27 cellular contexts compared by ENCODE assay signal in genomic region chr10:10482613-10483012, GRCh38.
"Had no signal": no experiment of that assay in that cellular context is flagged by ENCODE, and none has a peak within 500 bp of the region (broad histone marks: within the 10 kb centered on the region; RNA-seq: fewer than 3 reads in every experiment).

No MANE protein-coding gene starts in this region.

- H3K9me3 Mint-ChIP-seq: activated naive CD8-positive, alpha-beta T cell treated with anti-CD3 and anti-CD28 coated beads for 36 hours; activated T-cell treated with anti-CD3 and anti-CD28 coated beads, Interleukin-2, amount 50 U/mL, for 4 hours; activated T-helper 2 cell treated with anti-CD3 and anti-CD28 coated beads, Interferon-gamma antibody, Interleukin-2, Interleukin-4, amounts not matched to agents 10 μg/mL and 5 μg/mL and 100 μg/mL, durations not matched to agents 14 hours and 24 hours and 36 hours; central memory CD8-positive, alpha-beta T cell; natural killer cell; stimulated activated naive CD8-positive, alpha-beta T cell treated with anti-CD3 and anti-CD28 coated beads, Interleukin-15, amount 100 ng/mL, for 72 hours had no signal

- H3K4me3 Mint-ChIP-seq: activated CD4-positive, alpha-beta T cell treated with anti-CD3 and anti-CD28 coated beads for 36 hours; activated naive CD8-positive, alpha-beta T cell treated with anti-CD3 and anti-CD28 coated beads for 36 hours; activated T-cell treated with anti-CD3 and anti-CD28 coated beads, Interleukin-2, amount 50 U/mL, for 4 hours; central memory CD8-positive, alpha-beta T cell; effector memory CD8-positive, alpha-beta T cell; natural killer cell; stimulated activated naive CD8-positive, alpha-beta T cell treated with anti-CD3 and anti-CD28 coated beads, Interleukin-15, amount 100 ng/mL, for 72 hours had no signal

- H3K4me1 ChIP-seq: esophagus squamous epithelium, gastrocnemius medialis, lower lobe of right lung, psoas muscle, right atrium auricular region had no signal

- H3K4me3 ChIP-seq: dorsolateral prefrontal cortex, esophagus squamous epithelium, gastrocnemius medialis, lower lobe of right lung, psoas muscle, right atrium auricular region, tibial artery had no signal

- H3K36me3 Mint-ChIP-seq: activated naive CD8-positive, alpha-beta T cell treated with anti-CD3 and anti-CD28 coated beads for 36 hours; natural killer cell had no signal

- FAIRE-seq: astrocyte, colon, TTC549, urothelium cell line had no signal

- DNase-seq: activated CD4-positive, alpha-beta T cell treated with anti-CD3 and anti-CD28 coated beads for 36 hours; activated CD4-positive, alpha-beta T cell treated with anti-CD3 and anti-CD28 coated beads, Interleukin-2, amount 50 U/mL, for 4 hours; activated CD8-positive, alpha-beta memory T cell treated with anti-CD3 and anti-CD28 coated beads for 24 hours; activated CD8-positive, alpha-beta memory T cell treated with anti-CD3 and anti-CD28 coated beads, Interleukin-2, amount 50 U/mL, for 4 hours; activated naive CD4-positive, alpha-beta T cell treated with Interleukin-2 at 50 U/mL for 16 hours; activated naive CD8-positive, alpha-beta T cell treated with anti-CD3 and anti-CD28 coated beads for 36 hours; activated T-cell treated with anti-CD3 and anti-CD28 coated beads, Interleukin-2, amount 50 U/mL, for 4 hours; dorsolateral prefrontal cortex; effector memory CD8-positive, alpha-beta T cell; esophagus squamous epithelium; gastrocnemius medialis; islet precursor cell; left cardiac atrium; lower lobe of right lung; natural killer cell; psoas muscle; stimulated activated CD4-positive, alpha-beta T cell treated with anti-CD3 and anti-CD28 coated beads, Interleukin-1b, Interleukin-23, amount 100 ng/mL, for 48 hours; stimulated activated naive CD8-positive, alpha-beta T cell treated with anti-CD3 and anti-CD28 coated beads, Interleukin-15, amount 100 ng/mL, for 72 hours; T-helper 1 cell; tibial artery had no signal

- H3K27ac Mint-ChIP-seq: activated CD4-positive, alpha-beta T cell treated with anti-CD3 and anti-CD28 coated beads for 36 hours; activated naive CD8-positive, alpha-beta T cell treated with anti-CD3 and anti-CD28 coated beads for 36 hours; activated T-helper 2 cell treated with anti-CD3 and anti-CD28 coated beads, Interferon-gamma antibody, Interleukin-2, Interleukin-4, amounts not matched to agents 10 μg/mL and 5 μg/mL and 100 μg/mL, durations not matched to agents 14 hours and 24 hours and 36 hours; effector memory CD8-positive, alpha-beta T cell; natural killer cell; stimulated activated naive CD8-positive, alpha-beta T cell treated with anti-CD3 and anti-CD28 coated beads, Interleukin-15, amount 100 ng/mL, for 72 hours had no signal

- H3K27ac ChIP-seq: dorsolateral prefrontal cortex, esophagus squamous epithelium, gastrocnemius medialis, lower lobe of right lung, psoas muscle, right atrium auricular region, tibial artery had no signal

- H3K27me3 ChIP-seq: esophagus squamous epithelium, gastrocnemius medialis, right atrium auricular region, tibial artery had no signal

- ATAC-seq: activated CD4-positive, alpha-beta T cell treated with anti-CD3 and anti-CD28 coated beads for 36 hours; activated T-cell treated with anti-CD3 and anti-CD28 coated beads, Interleukin-2, amount 50 U/mL, for 4 hours; effector memory CD8-positive, alpha-beta T cell; gastrocnemius medialis; left cardiac atrium; natural killer cell; psoas muscle; stimulated activated naive CD8-positive, alpha-beta T cell treated with anti-CD3 and anti-CD28 coated beads, Interleukin-15, amount 100 ng/mL, for 72 hours had no signal

- H3K9me3 ChIP-seq: esophagus squamous epithelium, gastrocnemius medialis, lower lobe of right lung, psoas muscle, right atrium auricular region, tibial artery had no signal

- H3K36me3 ChIP-seq: esophagus squamous epithelium, gastrocnemius medialis, lower lobe of right lung, right atrium auricular region, tibial artery had no signal

- H3K4me1 Mint-ChIP-seq: activated CD4-positive, alpha-beta T cell treated with anti-CD3 and anti-CD28 coated beads for 36 hours; activated naive CD8-positive, alpha-beta T cell treated with anti-CD3 and anti-CD28 coated beads for 36 hours; central memory CD8-positive, alpha-beta T cell; natural killer cell; stimulated activated naive CD8-positive, alpha-beta T cell treated with anti-CD3 and anti-CD28 coated beads, Interleukin-15, amount 100 ng/mL, for 72 hours had no signal
